In the genomic region with DNA sequence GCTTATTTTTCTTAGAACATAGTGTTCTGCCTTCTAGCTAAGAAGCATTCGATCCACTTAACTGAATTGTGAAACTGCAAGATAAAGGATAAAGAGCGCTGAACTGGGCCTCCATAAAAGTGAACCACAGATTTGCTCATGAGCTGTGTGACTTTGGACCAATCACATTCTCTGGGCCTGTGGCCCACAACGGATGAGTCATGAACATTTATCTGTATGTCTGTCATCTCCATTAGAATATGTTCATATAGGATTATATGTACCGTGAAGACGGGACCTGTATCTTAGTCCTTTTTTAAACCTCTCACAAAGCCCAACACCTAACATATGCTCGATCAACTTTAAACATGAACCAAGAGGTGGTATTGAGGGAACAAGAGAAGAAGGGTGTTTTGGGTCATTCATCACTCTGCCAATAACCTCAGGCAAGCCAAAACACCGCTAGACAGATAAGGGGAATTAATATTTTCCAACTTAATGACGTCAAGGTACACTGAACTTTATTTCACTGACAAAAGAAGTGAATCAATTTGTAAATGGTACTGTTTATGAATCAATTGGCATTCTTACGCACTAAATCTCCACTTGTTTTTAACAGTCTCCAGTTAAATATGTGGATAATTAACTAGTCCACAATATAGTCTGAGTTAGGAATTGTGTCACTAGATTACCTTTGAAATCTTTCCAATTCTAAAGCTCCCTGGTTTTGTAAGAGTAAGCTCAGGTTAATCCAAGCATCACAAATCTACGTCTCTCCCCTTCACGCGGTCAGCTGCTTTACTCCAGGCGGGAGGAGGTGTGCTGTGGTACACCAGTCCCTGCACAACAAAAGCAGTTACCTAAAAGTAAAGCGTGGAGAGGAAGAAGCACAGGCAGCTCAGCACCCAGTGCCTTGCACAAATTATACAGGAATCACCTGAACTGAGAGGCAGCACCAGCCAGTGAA, we compare ENCODE assay signal across 9 cellular contexts. TPM values are rescaled to one million over a fixed set of nuclear protein-coding genes. Genes with fewer than 3 reads are reported as not detected.
DNase-seq lines count a peak whose midpoint lies in the region; FAIRE-seq and TF ChIP-seq lines count a peak whose summit lies in the region.
"Had no signal": no experiment of that assay in that cellular context is flagged by ENCODE, and none has a peak within 500 bp of the region (broad histone marks: within the 10 kb centered on the region; RNA-seq: fewer than 3 reads in every experiment).

No MANE protein-coding gene starts in this region.

- no peak for FAIRE-seq in GM12892 (lab: Jason Lieb, UNC)
- FAIRE-seq: G401.6 had no signal

- in situ Hi-C loops in astrocyte of the spinal cord (cut with HindIII; ENCODE audit: low sequenced_read_pairs): no loop called here

- no peak for TF ChIP-seq POLR2A in GM12892 (IDR thresholded peaks at IDR 0.05; ENCODE audit: low read depth, low read length)

- peak; percentile 51 for DNase-seq in NCI-H82 (lab: John Stamatoyannopoulos, UW)
- DNase-seq in NCI-H82 treated with DMSO at 0.1 percent for 48 hours (lab: John Stamatoyannopoulos, UW; ENCODE audit: unreplicated experiment): no peak
- peak; percentile 74 for DNase-seq in SW480 (ENCODE audit: low spot score)
- peak; percentile 79 for DNase-seq in astrocyte of the spinal cord (ENCODE audit: low read depth, low spot score)
- DNase-seq in islet precursor cell: peak; percentile 61
- peak; percentile 43 for DNase-seq in stimulated activated CD4-positive, alpha-beta T cell treated with anti-CD3 and anti-CD28 coated beads, Interleukin-2, amount 100 ng/mL, for 4 hours (ENCODE audit: low read depth)
- DNase-seq in nucleus accumbens (lab: John Stamatoyannopoulos, UW): no peak
- no peak for DNase-seq in GM12892 (ENCODE audit: insufficient read length)

- no peak for TF ChIP-seq CTCF in astrocyte of the spinal cord (IDR thresholded peaks at IDR 0.05; ENCODE audit: low read depth, low read length)

- H3K4me3 ChIP-seq in astrocyte of the spinal cord (ENCODE audit: low read depth, low read length): peak overlapping the region; percentile 81

RNA-seq across cellular contexts. Expression of a gene that starts 1.6 kb away (rescaled TPM):
- polyA plus RNA-seq in GM12892 (2012; ENCODE audit: missing spikeins): 16.7 TPM

RNA-seq across cellular contexts. Expression of a gene that starts 48.9 kb away (rescaled TPM):
- polyA plus RNA-seq in GM12892 (2012; ENCODE audit: missing spikeins): not detected

Comparison
In these comparisons a context has a peak if more than half of its experiments do, and no peak if none do; other contexts are left out.
1. DNase-seq: peak in NCI-H82 (single experiment), SW480 (single experiment), astrocyte of the spinal cord (single experiment), islet precursor cell (single experiment) and stimulated activated CD4-positive, alpha-beta T cell treated with anti-CD3 and anti-CD28 coated beads, Interleukin-2, amount 100 ng/mL, for 4 hours (single experiment); none in NCI-H82 treated with DMSO at 0.1 percent for 48 hours (single experiment), nucleus accumbens (0 of 56) and GM12892 (single experiment).